ENCODE assay signal across 14 cellular contexts in the genomic region with DNA sequence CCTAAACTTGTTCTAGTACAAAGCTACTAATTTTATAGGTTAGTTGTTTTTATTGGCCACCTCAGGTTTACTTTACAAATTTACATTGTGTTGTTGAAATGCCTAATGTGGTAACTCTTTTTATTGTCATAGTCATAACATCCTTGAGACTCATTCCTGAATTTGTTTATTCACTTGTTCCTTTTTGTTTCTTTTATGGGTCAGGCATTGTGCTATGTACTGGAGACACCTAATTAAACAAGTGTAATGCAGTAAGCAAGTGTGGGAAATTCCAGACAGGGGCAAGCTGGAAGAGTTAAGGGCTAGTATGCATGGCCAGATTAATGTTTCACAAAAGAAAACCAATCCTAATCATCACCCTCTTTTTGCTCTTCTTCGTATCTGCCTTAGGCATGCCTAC. TPM values are rescaled to one million over a fixed set of nuclear protein-coding genes. Genes with fewer than 3 reads are reported as not detected.
DNase-seq lines count a peak whose midpoint lies in the region; ATAC-seq, FAIRE-seq and TF ChIP-seq lines count a peak whose summit lies in the region.
"Had no signal": no experiment of that assay in that cellular context is flagged by ENCODE, and none has a peak within 500 bp of the region (broad histone marks: within the 10 kb centered on the region; RNA-seq: fewer than 3 reads in every experiment).

No MANE protein-coding gene starts in this region.

- no peak overlapping the region for H3K4ac ChIP-seq in neuronal stem cell (ENCODE audit: low read length)

- H4K91ac ChIP-seq in neuronal stem cell (ENCODE audit: low read depth, low read length, poor library complexity), result no peak overlapping the region

- H3K14ac ChIP-seq in neuronal stem cell (ENCODE audit: low read length), result no peak overlapping the region

- H3K27ac ChIP-seq in HL-60 (replicated peaks), result peak overlapping the region; percentile 75
- peak overlapping the region; percentile 24 for H3K27ac ChIP-seq in endothelial cell of umbilical vein (ENCODE audit: insufficient read depth, low read depth, low read length)
- peak overlapping the region; percentile 46 for H3K27ac ChIP-seq in neuronal stem cell (replicated peaks; ENCODE audit: low read length)
- H3K27ac ChIP-seq: GM23248, KMS-11 had no signal

- CTCF ChIA-PET in endothelial cell of umbilical vein (lab: Charles Lee), result interaction anchor here (1.1 kb wide), 1 partner anchor 121 kb away, joined by 4 read pairs; no protein-coding TSS in a partner anchor

- intact Hi-C loops in endothelial cell of umbilical vein (cut with micrococcal nuclease), result no loop called here

- no peaks in the 10 kb centered on the region for H3K79me2 ChIP-seq in endothelial cell of umbilical vein (ENCODE audit: control insufficient read depth, insufficient read depth, low read length)

- ATAC-seq in GM21528 (IDR thresholded peaks at IDR 0.05; ENCODE audit: low FRiP score, unreplicated experiment) (no peak), HG02623 (IDR thresholded peaks at IDR 0.05; ENCODE audit: unreplicated experiment) (no peak)
- ATAC-seq: HepG2 had no signal

- no TSS peak for BruUV-seq in endothelial cell of umbilical vein (replicated peaks; lab: Mats Ljungman, UMichigan)

- H2BK120ac ChIP-seq in neuronal stem cell (ENCODE audit: low read depth, low read length), result no peak overlapping the region

- peak; percentile 46 for FAIRE-seq in endothelial cell of umbilical vein (lab: Jason Lieb, UNC)
- FAIRE-seq: GM12892, HepG2 had no signal

- no peak overlapping the region for H2AFZ ChIP-seq in endothelial cell of umbilical vein (ENCODE audit: low read depth, low read length)
- no peak overlapping the region for H2AFZ ChIP-seq in neuronal stem cell (ENCODE audit: low read length)
- H2AFZ ChIP-seq: GM23248 had no signal

- H4K8ac ChIP-seq in neuronal stem cell (ENCODE audit: low read depth, low read length), result no peak overlapping the region

- H2BK12ac ChIP-seq in neuronal stem cell (ENCODE audit: low read length), result no peak overlapping the region

- DNase-seq in HL-60 (ENCODE audit: low read depth in 1 of 2, low spot score in 1 of 2) (no peak), NCI-H69 (lab: John Stamatoyannopoulos, UW) (peak; percentile 0), endothelial cell of umbilical vein (ENCODE audit: low read depth, low spot score) (peak; percentile 58), neuronal stem cell (ENCODE audit: low spot score) (no peak), NOMO-1 treated with dmso at 0.1 percent for 144 hours (lab: John Stamatoyannopoulos, UW; ENCODE audit: unreplicated experiment) (no peak), SIG-M5 treated with dmso at 0.1 percent for 504 hours (lab: John Stamatoyannopoulos, UW; ENCODE audit: unreplicated experiment) (no peak)
- DNase-seq: GM23248, NCI-H345 had no signal

- POLR2A ChIA-PET in endothelial cell of umbilical vein (lab: Charles Lee), result no interaction called here

- dilution Hi-C loops in endothelial cell of umbilical vein (cut with MboI; ENCODE audit: extremely low pct_ligation_motif_present, low sequenced_read_pairs), result no loop called here

- H4K20me1 ChIP-seq in endothelial cell of umbilical vein (replicated peaks; ENCODE audit: control insufficient read depth, extremely low read depth, insufficient read depth, low read length), result no peaks in the 10 kb centered on the region

- H2AK5ac ChIP-seq in neuronal stem cell (ENCODE audit: low read depth, low read length), result no peak overlapping the region

- no peak overlapping the region for H2BK5ac ChIP-seq in neuronal stem cell (ENCODE audit: low read length)

- H3K4me3 ChIP-seq in HL-60 (replicated peaks; ENCODE audit: insufficient read depth, low read length), result no peak overlapping the region
- H3K4me3 ChIP-seq in endothelial cell of umbilical vein (replicated peaks in 1 of 3; ENCODE audit: insufficient read depth in 1 of 3, low read depth in 1 of 3, low read length in 3 of 3), result no peak overlapping the region
- no peak overlapping the region for H3K4me3 ChIP-seq in neuronal stem cell (ENCODE audit: low read length in 2 of 2)
- H3K4me3 ChIP-seq: GM23248 had no signal

- peaks cover 5% of the 10 kb centered on the region for H3K4me1 ChIP-seq in endothelial cell of umbilical vein (ENCODE audit: control insufficient read depth, extremely low read depth, insufficient read depth, low read length)
- peaks cover 0 to 9% of the 10 kb centered on the region in 2 donors for H3K4me1 ChIP-seq in neuronal stem cell (ENCODE audit: control insufficient read depth in 2 of 2, insufficient read depth in 1 of 2, low read depth in 1 of 2, low read length in 2 of 2)

- H3K4me2 ChIP-seq in endothelial cell of umbilical vein (ENCODE audit: insufficient read depth, low read length) (no peak overlapping the region), neuronal stem cell (ENCODE audit: insufficient read depth, low read length, poor library complexity, severe bottlenecking) (no peak overlapping the region)
- H3K4me2 ChIP-seq: KMS-11 had no signal

- no CpG with 5 or more reads among the region's 1 CpG for WGBS in neuronal stem cell (ENCODE audit: extremely low coverage in 2 of 2, insufficient read length in 2 of 2, insufficient replicate concordance in 1 of 2), 2 donors

- no peak for TF ChIP-seq POLR2A in endothelial cell of umbilical vein (IDR thresholded peaks at IDR 0.05; ENCODE audit: low read depth, low read length)

- H3K9me3 ChIP-seq in endothelial cell of umbilical vein (replicated peaks; ENCODE audit: control insufficient read depth, insufficient read depth, low read length), result no peaks in the 10 kb centered on the region
- H3K9me3 ChIP-seq in neuronal stem cell (replicated peaks in 1 of 2; ENCODE audit: control insufficient read depth in 2 of 2, insufficient read depth in 1 of 2, low read depth in 1 of 2, low read length in 2 of 2), result no peaks in the 10 kb centered on the region

- H3K9ac ChIP-seq in endothelial cell of umbilical vein (replicated peaks; ENCODE audit: extremely low read depth, insufficient read depth, low read length) (no peak overlapping the region), neuronal stem cell (ENCODE audit: low read depth, low read length, poor library complexity) (no peak overlapping the region)
- H3K9ac ChIP-seq: GM23248, KMS-11 had no signal

- no peak overlapping the region for H2BK15ac ChIP-seq in neuronal stem cell (ENCODE audit: low read length)

- no peaks in the 10 kb centered on the region for H3K79me1 ChIP-seq in neuronal stem cell (ENCODE audit: low read depth, low read length)

- no peak overlapping the region for H3K18ac ChIP-seq in neuronal stem cell (ENCODE audit: low read length)

- H3K9me1 ChIP-seq in endothelial cell of umbilical vein (replicated peaks; ENCODE audit: control insufficient read depth, extremely low read depth, insufficient read depth, low read length), result no peaks in the 10 kb centered on the region

- H3K23ac ChIP-seq in neuronal stem cell (ENCODE audit: low read depth, low read length, poor library complexity), result no peak overlapping the region

- H3K36me3 ChIP-seq in endothelial cell of umbilical vein (ENCODE audit: control insufficient read depth in 2 of 2, extremely low read depth in 1 of 2, insufficient read depth in 2 of 2, low read length in 2 of 2), result no peaks in the 10 kb centered on the region
- no peaks in the 10 kb centered on the region for H3K36me3 ChIP-seq in neuronal stem cell (replicated peaks in 1 of 2; ENCODE audit: control insufficient read depth in 2 of 2, insufficient read depth in 2 of 2, low read length in 2 of 2)

- TF ChIP-seq CTCF in HL-60 (IDR thresholded peaks at IDR 0.05; ENCODE audit: insufficient read depth, low read length) (no peak), endothelial cell of umbilical vein (IDR thresholded peaks at IDR 0.05; ENCODE audit: extremely low read depth in 1 of 2, insufficient read depth in 1 of 2, low read depth in 1 of 2, low read length in 2 of 2) (no peak)

- H3K27me3 ChIP-seq in HL-60 (ENCODE audit: insufficient read depth, poor library complexity, severe bottlenecking), result no peaks in the 10 kb centered on the region
- H3K27me3 ChIP-seq in endothelial cell of umbilical vein (ENCODE audit: control insufficient read depth in 2 of 2, insufficient read depth in 2 of 2, low read length in 2 of 2), result peaks cover 0 to 3% of the 10 kb centered on the region in 2 experiments
- H3K27me3 ChIP-seq in neuronal stem cell (ENCODE audit: control insufficient read depth in 3 of 3, insufficient read depth in 3 of 3, low read depth in 1 of 3, low read length in 3 of 3), result peaks cover 0 to 11% (median 0%) of the 10 kb centered on the region in 3 experiments

TF ChIP-seq in endothelial cell of umbilical vein, 7 proteins besides CTCF, POLR2A, EP300 and RAD21:
- TF ChIP-seq MYC (IDR thresholded peaks at IDR 0.05; ENCODE audit: low read depth, low read length) (no peak), POLR2AphosphoS5 (IDR thresholded peaks at IDR 0.05; ENCODE audit: insufficient read depth, low read depth, low read length) (no peak), FOS (IDR thresholded peaks at IDR 0.05; ENCODE audit: borderline replicate concordance, insufficient read depth, low read length) (no peak), GATA2 (IDR thresholded peaks at IDR 0.05; ENCODE audit: insufficient read depth, insufficient read length, low read depth, low read length) (no peak), EZH2 (IDR thresholded peaks at IDR 0.05; ENCODE audit: borderline replicate concordance, low read depth, low read length, severe bottlenecking) (no peak), JUN (IDR thresholded peaks at IDR 0.05; ENCODE audit: borderline replicate concordance, insufficient read depth, insufficient read length, low read depth) (no peak)
- TF ChIP-seq, protein P1, sequence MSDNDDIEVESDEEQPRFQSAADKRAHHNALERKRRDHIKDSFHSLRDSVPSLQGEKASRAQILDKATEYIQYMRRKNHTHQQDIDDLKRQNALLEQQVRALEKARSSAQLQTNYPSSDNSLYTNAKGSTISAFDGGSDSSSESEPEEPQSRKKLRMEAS (IDR thresholded peaks at IDR 0.05; ENCODE audit: insufficient read depth, insufficient read length), result no peak

RNA-seq across cellular contexts. Expression of a gene that starts 30.5 kb away (rescaled TPM):
- total RNA-seq in endothelial cell of umbilical vein, result not detected in 2 replicates
- polyA plus RNA-seq in endothelial cell of umbilical vein, result not detected in 2 replicates
- 0.04 TPM in 2 replicates for polyA plus RNA-seq in endothelial cell of umbilical vein (2011; cell fraction: cytosol; rRNA removed)
- not detected in 2 replicates for polyA plus RNA-seq in endothelial cell of umbilical vein (2011; cell fraction: nucleus; rRNA removed)
- 0.56 and 0.70 TPM in 2 replicates for polyA plus RNA-seq in endothelial cell of umbilical vein (2012)
- not detected in 2 replicates for polyA minus RNA-seq in endothelial cell of umbilical vein
- not detected for polyA minus RNA-seq in endothelial cell of umbilical vein (2011; cell fraction: cytosol; rRNA and poly(A)+ RNA removed)
- polyA minus RNA-seq in endothelial cell of umbilical vein (2011; cell fraction: nucleus; rRNA and poly(A)+ RNA removed), result 0.38 TPM in 1 of 2 replicates, not detected in the other
- polyA plus RNA-seq in neuronal stem cell (2013, experiment 1 of 2), result 1.0 TPM
- 0.93 TPM for polyA plus RNA-seq in neuronal stem cell (2013, experiment 2 of 2)
- total RNA-seq: GM23248, HepG2, OCI-LY7 had no signal
- polyA plus RNA-seq: GM23248, HepG2 had no signal

Comparison
In these comparisons a context has a peak if more than half of its experiments do, and no peak if none do; other contexts are left out.
1. DNase-seq: peak in NCI-H69 (single experiment) and endothelial cell of umbilical vein (single experiment); none in HL-60 (0 of 2), neuronal stem cell (single experiment), NOMO-1 treated with dmso at 0.1 percent for 144 hours (single experiment) and SIG-M5 treated with dmso at 0.1 percent for 504 hours (single experiment).
2. H3K27ac ChIP-seq: peak in every context shown above with its lines; median percentile 75 in HL-60; 46 in neuronal stem cell; 24 in endothelial cell of umbilical vein.